In the genomic region with DNA sequence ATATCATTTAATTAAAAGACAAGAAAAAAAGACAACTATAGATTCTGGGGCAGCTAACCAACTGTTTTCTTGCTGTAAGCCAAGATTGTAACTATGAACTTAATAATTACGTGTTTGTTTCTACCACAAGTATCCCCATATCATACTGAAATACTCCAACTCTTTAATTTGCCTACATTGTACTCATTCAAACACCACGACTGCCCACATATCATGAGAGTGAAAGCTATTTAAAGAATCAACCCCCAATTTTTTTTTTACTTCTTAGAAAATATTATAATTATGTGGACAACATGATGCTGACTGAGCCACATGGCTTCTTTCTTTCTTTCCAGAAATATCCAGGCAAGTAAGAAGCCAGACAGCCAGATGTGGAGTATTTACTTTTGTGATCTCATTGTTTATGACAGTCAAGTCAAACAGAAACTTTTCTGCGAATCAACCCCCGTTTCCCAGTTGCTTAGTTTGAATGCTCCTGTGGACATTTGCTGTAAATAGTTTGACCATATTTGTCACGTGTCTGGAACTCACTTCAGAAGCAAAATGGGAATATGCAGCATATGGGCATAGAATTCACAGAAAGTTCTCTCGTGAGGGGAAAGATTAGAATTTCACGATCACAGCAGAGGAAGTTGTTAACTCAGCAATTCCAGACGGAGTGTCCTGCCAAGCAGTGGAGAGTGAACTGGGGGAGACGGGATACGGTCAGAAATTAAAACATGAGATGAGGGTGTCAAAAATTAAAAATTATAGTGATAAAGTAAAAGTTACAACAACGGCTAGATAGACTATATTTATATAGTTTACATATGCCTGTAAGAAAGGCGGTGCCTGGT, we compare ENCODE assay signal across 12 cellular contexts.
DNase-seq lines count a peak whose midpoint lies in the region; ATAC-seq, FAIRE-seq and TF ChIP-seq lines count a peak whose summit lies in the region.
"Had no signal": no experiment of that assay in that cellular context is flagged by ENCODE, and none has a peak within 500 bp of the region (broad histone marks: within the 10 kb centered on the region; RNA-seq: fewer than 3 reads in every experiment).

No MANE protein-coding gene starts in this region.

- no peaks in the 10 kb centered on the region for H3K36me3 Mint-ChIP-seq in chondrocyte (ENCODE audit: low read depth)
- H3K36me3 Mint-ChIP-seq in mesothelial cell of epicardium = no peaks in the 10 kb centered on the region

- H3K4me1 Mint-ChIP-seq in chondrocyte (ENCODE audit: low read depth) (peaks cover 8% of the 10 kb centered on the region), mesothelial cell of epicardium (peaks cover 4% of the 10 kb centered on the region)

- H3K27me3 Mint-ChIP-seq in chondrocyte (ENCODE audit: low read depth) (peaks cover 5% of the 10 kb centered on the region), mesothelial cell of epicardium (ENCODE audit: low read depth) (peaks cover 1% of the 10 kb centered on the region)
- H3K27me3 Mint-ChIP-seq: stimulated activated naive CD8-positive, alpha-beta T cell treated with anti-CD3 and anti-CD28 coated beads, Interleukin-15, Interleukin-2, amounts not matched to agents 100 ng/mL and 50 ng/mL, for 24 hours had no signal

- peak overlapping the region; percentile 59 for H3K4me3 Mint-ChIP-seq in chondrocyte (ENCODE audit: unreplicated experiment)
- H3K4me3 Mint-ChIP-seq in mesothelial cell of epicardium = peak overlapping the region; percentile 27
- H3K4me3 Mint-ChIP-seq: stimulated activated naive CD8-positive, alpha-beta T cell treated with anti-CD3 and anti-CD28 coated beads, Interleukin-15, Interleukin-2, amounts not matched to agents 100 ng/mL and 50 ng/mL, for 24 hours had no signal

- no peak for TF ChIP-seq CTCF in chondrocyte (IDR thresholded peaks at IDR 0.05)
- TF ChIP-seq CTCF in mesothelial cell of epicardium (IDR thresholded peaks at IDR 0.05; ENCODE audit: unreplicated experiment) = no peak

- H3K27ac Mint-ChIP-seq in chondrocyte (ENCODE audit: unreplicated experiment) = peak overlapping the region; percentile 71
- H3K27ac Mint-ChIP-seq in mesothelial cell of epicardium = peak overlapping the region; percentile 39
- H3K27ac Mint-ChIP-seq: stimulated activated naive CD8-positive, alpha-beta T cell treated with anti-CD3 and anti-CD28 coated beads, Interleukin-15, Interleukin-2, amounts not matched to agents 100 ng/mL and 50 ng/mL, for 24 hours had no signal

- peak; percentile 66 for ATAC-seq in HG02884 (IDR thresholded peaks at IDR 0.05; ENCODE audit: unreplicated experiment)
- ATAC-seq in HG03139 (IDR thresholded peaks at IDR 0.05; ENCODE audit: unreplicated experiment) = no peak
- no peak for ATAC-seq in GM18519 (IDR thresholded peaks at IDR 0.05; ENCODE audit: low FRiP score, unreplicated experiment)

- no peak for DNase-seq in chondrocyte (ENCODE audit: low spot score)
- no peak for DNase-seq in mesothelial cell of epicardium (ENCODE audit: low spot score in 2 of 2, unreplicated experiment in 2 of 2)
- peak; percentile 9 for DNase-seq in urothelium cell line (ENCODE audit: low spot score)
- DNase-seq in activated CD4-positive, alpha-beta T cell treated with anti-CD3 and anti-CD28 coated beads for 1 hour = no peak
- DNase-seq: GF-D8, Kasumi-1, T1000 had no signal

- H3K9me3 Mint-ChIP-seq in chondrocyte (ENCODE audit: low read depth) = no peaks in the 10 kb centered on the region
- H3K9me3 Mint-ChIP-seq in mesothelial cell of epicardium = no peaks in the 10 kb centered on the region
- H3K9me3 Mint-ChIP-seq: stimulated activated naive CD8-positive, alpha-beta T cell treated with anti-CD3 and anti-CD28 coated beads, Interleukin-15, Interleukin-2, amounts not matched to agents 100 ng/mL and 50 ng/mL, for 24 hours had no signal

- no peak for FAIRE-seq in urothelium cell line (lab: Jason Lieb, UNC)
- FAIRE-seq: colon had no signal
